1 cellular context compared by ENCODE assay signal in the genomic region with DNA sequence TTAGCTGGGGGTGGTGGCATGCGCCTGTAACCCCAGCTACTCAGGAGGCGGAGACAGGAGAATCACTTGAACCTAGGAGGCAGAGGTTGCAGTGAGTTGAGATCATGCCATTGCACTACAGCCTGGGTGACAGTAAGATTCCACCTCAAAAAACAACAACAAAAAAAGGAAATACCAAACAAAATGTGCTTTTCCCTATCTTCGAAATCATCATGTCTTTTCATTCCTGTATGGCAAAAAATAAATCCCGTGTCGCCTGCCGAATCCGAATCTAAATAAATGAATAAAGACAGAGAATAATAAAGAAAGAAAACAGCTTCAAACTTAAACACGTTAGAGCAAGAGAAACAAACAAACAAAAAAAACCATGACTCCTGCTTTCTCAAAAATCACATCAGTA.
TF ChIP-seq lines count a peak whose summit lies in the region.

No MANE protein-coding gene starts in this region.

TF ChIP-seq in K562, 482 proteins besides CTCF, POLR2A, EP300 and RAD21:
- TF ChIP-seq FOXM1 (IDR thresholded peaks at IDR 0.05; ENCODE audit: low read depth) (no peak), FOXM1 (CRISPR knock-in tag; IDR thresholded peaks at IDR 0.05; ENCODE audit: low read depth) (no peak), C11orf30 (IDR thresholded peaks at IDR 0.05; ENCODE audit: low read depth) (no peak), CBX1 (IDR thresholded peaks at IDR 0.05; ENCODE audit: low read depth) (no peak), CBX2 (IDR thresholded peaks at IDR 0.05; ENCODE audit: insufficient read depth, low read length, poor library complexity, severe bottlenecking) (no peak), PHB (CRISPR knock-in tag; IDR thresholded peaks at IDR 0.05) (no peak), PTRF (tag; IDR thresholded peaks at IDR 0.05) (no peak), SAP30 (IDR thresholded peaks at IDR 0.05; ENCODE audit: borderline replicate concordance, insufficient read depth, low read depth, low read length, poor library complexity, severe bottlenecking) (no peak), ZNF274 (IDR thresholded peaks at IDR 0.05; ENCODE audit: borderline replicate concordance, low read depth, low read length) (no peak), TCF7 (IDR thresholded peaks at IDR 0.05; ENCODE audit: borderline replicate concordance) (no peak), HNRNPK (IDR thresholded peaks at IDR 0.05; ENCODE audit: low read depth, low read length, poor library complexity, severe bottlenecking) (no peak), ZNF589 (CRISPR knock-in tag; IDR thresholded peaks at IDR 0.05; ENCODE audit: low read depth) (no peak), HNRNPH1 (optimal IDR thresholded peaks at IDR 0.05; ENCODE audit: low read depth, low read length) (no peak), ZNF197 (CRISPR knock-in tag; IDR thresholded peaks at IDR 0.05; ENCODE audit: low read depth) (no peak), RB1 (IDR thresholded peaks at IDR 0.05; ENCODE audit: low read depth) (no peak)
- TF ChIP-seq, protein P1, sequence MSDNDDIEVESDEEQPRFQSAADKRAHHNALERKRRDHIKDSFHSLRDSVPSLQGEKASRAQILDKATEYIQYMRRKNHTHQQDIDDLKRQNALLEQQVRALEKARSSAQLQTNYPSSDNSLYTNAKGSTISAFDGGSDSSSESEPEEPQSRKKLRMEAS (CRISPR knock-in tag; IDR thresholded peaks at IDR 0.05): no peak
- TF ChIP-seq, protein P2, sequence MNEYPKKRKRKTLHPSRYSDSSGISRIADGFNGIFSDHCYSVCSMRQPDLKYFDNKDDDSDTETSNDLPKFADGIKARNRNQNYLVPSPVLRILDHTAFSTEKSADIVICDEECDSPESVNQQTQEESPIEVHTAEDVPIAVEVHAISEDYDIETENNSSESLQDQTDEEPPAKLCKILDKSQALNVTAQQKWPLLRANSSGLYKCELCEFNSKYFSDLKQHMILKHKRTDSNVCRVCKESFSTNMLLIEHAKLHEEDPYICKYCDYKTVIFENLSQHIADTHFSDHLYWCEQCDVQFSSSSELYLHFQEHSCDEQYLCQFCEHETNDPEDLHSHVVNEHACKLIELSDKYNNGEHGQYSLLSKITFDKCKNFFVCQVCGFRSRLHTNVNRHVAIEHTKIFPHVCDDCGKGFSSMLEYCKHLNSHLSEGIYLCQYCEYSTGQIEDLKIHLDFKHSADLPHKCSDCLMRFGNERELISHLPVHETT (CRISPR knock-in tag; conservative IDR thresholded peaks at IDR 0.05 in 1 of 2, IDR thresholded peaks at IDR 0.05 in 1 of 2): no peak
- TF ChIP-seq, protein P3, sequence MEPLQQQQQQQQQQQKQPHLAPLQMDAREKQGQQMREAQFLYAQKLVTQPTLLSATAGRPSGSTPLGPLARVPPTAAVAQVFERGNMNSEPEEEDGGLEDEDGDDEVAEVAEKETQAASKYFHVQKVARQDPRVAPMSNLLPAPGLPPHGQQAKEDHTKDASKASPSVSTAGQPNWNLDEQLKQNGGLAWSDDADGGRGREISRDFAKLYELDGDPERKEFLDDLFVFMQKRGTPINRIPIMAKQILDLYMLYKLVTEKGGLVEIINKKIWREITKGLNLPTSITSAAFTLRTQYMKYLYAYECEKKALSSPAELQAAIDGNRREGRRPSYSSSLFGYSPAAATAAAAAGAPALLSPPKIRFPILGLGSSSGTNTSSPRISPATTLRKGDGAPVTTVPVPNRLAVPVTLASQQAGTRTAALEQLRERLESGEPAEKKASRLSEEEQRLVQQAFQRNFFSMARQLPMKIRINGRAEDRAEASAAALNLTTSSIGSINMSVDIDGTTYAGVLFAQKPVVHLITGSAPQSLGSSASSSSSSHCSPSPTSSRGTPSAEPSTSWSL (CRISPR knock-in tag; IDR thresholded peaks at IDR 0.05; ENCODE audit: borderline replicate concordance): no peak
